ENCODE assay signal across 19 cellular contexts in the genomic region with DNA sequence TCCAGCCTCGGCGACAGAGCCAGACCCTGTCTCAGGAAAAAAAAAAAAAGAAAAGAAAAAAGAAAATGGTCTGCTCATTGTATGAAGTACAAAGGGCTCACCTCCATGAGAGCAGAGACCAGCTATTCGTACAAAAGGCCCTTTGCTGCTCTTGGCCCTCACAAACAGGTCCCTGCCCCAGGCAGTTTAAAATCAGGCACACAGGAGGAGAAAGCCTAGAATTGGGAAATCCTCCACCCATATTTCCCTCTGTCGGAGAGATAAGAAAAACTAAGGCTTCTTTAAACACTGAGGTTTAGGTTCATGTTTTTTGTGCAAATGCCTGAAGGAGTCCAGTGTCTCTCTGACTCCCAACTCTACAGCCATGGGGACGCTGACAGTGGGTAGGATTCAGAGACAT. TPM values are rescaled to one million over a fixed set of nuclear protein-coding genes. Genes with fewer than 3 reads are reported as not detected.
DNase-seq lines count a peak whose midpoint lies in the region; ATAC-seq, FAIRE-seq and TF ChIP-seq lines count a peak whose summit lies in the region.
"Had no signal": no experiment of that assay in that cellular context is flagged by ENCODE, and none has a peak within 500 bp of the region (broad histone marks: within the 10 kb centered on the region; RNA-seq: fewer than 3 reads in every experiment).

No MANE protein-coding gene starts in this region.

- H3K4me3 Mint-ChIP-seq in activated CD8-positive, alpha-beta T cell treated with anti-CD3 and anti-CD28 coated beads for 36 hours: no peak overlapping the region
- H3K4me3 Mint-ChIP-seq: CD4-positive, CD25-positive, alpha-beta regulatory T cell had no signal

- no peak overlapping the region for H3K27ac ChIP-seq in GM12878 (ENCODE audit: control insufficient read depth, insufficient read depth)
- H3K27ac ChIP-seq: SJCRH30 had no signal

- no peaks in the 10 kb centered on the region for H3K9me3 ChIP-seq in GM12878 (replicated peaks; ENCODE audit: control insufficient read depth, insufficient read depth, low read length)
- H3K9me3 ChIP-seq: MG63, SJCRH30 had no signal

- no peak for FAIRE-seq in GM12878 (lab: Jason Lieb, UNC)
- FAIRE-seq: D721Med had no signal

- TF ChIP-seq RAD21 in GM12878 (IDR thresholded peaks at IDR 0.05; ENCODE audit: insufficient read depth, low read depth, low read length): no peak

- H3K4me2 ChIP-seq in GM12878 (ENCODE audit: control insufficient read depth, insufficient read depth): no peak overlapping the region

- WGBS in GM12878 (ENCODE audit: insufficient coverage, insufficient replicate concordance, low lambda C conversion rate, missing lambda C conversion rate): 100% methylated on average over 5 of the region's 5 CpGs

- no peak for TF ChIP-seq POLR2A in GM12878 (IDR thresholded peaks at IDR 0.05; ENCODE audit: low read depth, low read length)

- H3K27ac Mint-ChIP-seq in activated CD8-positive, alpha-beta T cell treated with anti-CD3 and anti-CD28 coated beads for 36 hours: no peak overlapping the region

- TSS peak; percentile 17 for BruUV-seq in GM12878 (replicated peaks; lab: Mats Ljungman, UMichigan)

- H3K36me3 Mint-ChIP-seq in activated CD8-positive, alpha-beta T cell treated with anti-CD3 and anti-CD28 coated beads for 36 hours (ENCODE audit: low read depth): no peaks in the 10 kb centered on the region

- H3K27me3 Mint-ChIP-seq in activated CD8-positive, alpha-beta T cell treated with anti-CD3 and anti-CD28 coated beads for 36 hours: no peaks in the 10 kb centered on the region
- H3K27me3 Mint-ChIP-seq: CD4-positive, CD25-positive, alpha-beta regulatory T cell had no signal

- 0 out of 2 replicates have a peak, but pooled peaks cover 3% of the 10 kb centered on the region for H4K20me1 ChIP-seq in GM12878 (ENCODE audit: control insufficient read depth, insufficient read depth)

- no peaks in the 10 kb centered on the region for H3K27me3 ChIP-seq in GM12878 (replicated peaks in 1 of 2; ENCODE audit: control insufficient read depth in 2 of 2, insufficient read depth in 2 of 2, low read length in 1 of 2)
- H3K27me3 ChIP-seq: MG63, SJCRH30 had no signal

- H3K4me3 ChIP-seq in GM12878: no peak overlapping the region
- H3K4me3 ChIP-seq: MG63, SJCRH30 had no signal

- no peaks in the 10 kb centered on the region for H3K9me3 Mint-ChIP-seq in activated CD8-positive, alpha-beta T cell treated with anti-CD3 and anti-CD28 coated beads for 36 hours
- H3K9me3 Mint-ChIP-seq: CD4-positive, CD25-positive, alpha-beta regulatory T cell had no signal

- TF ChIP-seq EP300 in GM12878 (IDR thresholded peaks at IDR 0.05; ENCODE audit: borderline replicate concordance in 1 of 2, control insufficient read depth in 1 of 2, low read depth in 2 of 2, low read length in 2 of 2): no peak

- intact Hi-C loops in Right ventricle myocardium inferior (cut with DNase I): no loop called here
- intact Hi-C loops in cardiac septum (cut with DNase I): no loop called here
- intact Hi-C loops in GM12878 (cut with micrococcal nuclease; ENCODE audit: unreplicated experiment): no loop called here
- intact Hi-C loops in activated CD8-positive, alpha-beta T cell treated with anti-CD3 and anti-CD28 coated beads for 36 hours (cut with micrococcal nuclease): no loop called here

- H3K36me3 ChIP-seq in GM12878 (ENCODE audit: control insufficient read depth in 2 of 2, insufficient read depth in 2 of 2, low read length in 1 of 2): peaks cover 0 to 5% of the 10 kb centered on the region in 2 experiments; a peak in 2 of 4 replicates

- CTCF ChIA-PET in GM12878 (lab: Yijun Ruan, JAX): interaction anchor here (1.5 kb wide), 1 partner anchor 13 kb away, joined by 4 read pairs; no protein-coding TSS in a partner anchor
- CTCF ChIA-PET in activated CD8-positive, alpha-beta T cell treated with anti-CD3 and anti-CD28 coated beads for 36 hours (lab: Charles Lee): interaction anchor here (1.2 to 1.4 kb wide), 2 partner anchors 24 to 36 kb away, joined by 3 to 4 read pairs; no protein-coding TSS in a partner anchor

- SMC1A ChIA-PET in GM12878 (lab: Charles Lee; ENCODE audit: uncharacterized antibody, unreplicated experiment): interaction anchor here (1.0 to 1.5 kb wide), 3 partner anchors 9 to 65 kb away, joined by 3 read pairs; no protein-coding TSS in a partner anchor

- peaks cover 3% of the 10 kb centered on the region; the same call in 1 of the 2 replicates for H3K79me2 ChIP-seq in GM12878 (ENCODE audit: control insufficient read depth, insufficient read depth, low read length)

- H3K4me1 ChIP-seq in GM12878 (ENCODE audit: control insufficient read depth, insufficient read depth, low read length): peaks cover 12% of the 10 kb centered on the region
- H3K4me1 ChIP-seq: SJCRH30 had no signal

- no peak for TF ChIP-seq CTCF in GM12878 (IDR thresholded peaks at IDR 0.05 in 2 of 3, conservative IDR thresholded peaks at IDR 0.05 in 1 of 3; ENCODE audit: control insufficient read depth in 2 of 3, extremely low read depth in 1 of 3, insufficient read depth in 1 of 3, low read depth in 3 of 3, low read length in 3 of 3)
- no peak for TF ChIP-seq CTCF in activated CD8-positive, alpha-beta T cell treated with anti-CD3 and anti-CD28 coated beads for 36 hours (IDR thresholded peaks at IDR 0.05)

- H2AFZ ChIP-seq in GM12878 (ENCODE audit: control insufficient read depth, low read depth, low read length): no peak overlapping the region

- POLR2A ChIA-PET in GM12878 (lab: Charles Lee): interaction anchor here (0.7 kb wide), 1 partner anchor 18 kb away, joined by 3 read pairs; no protein-coding TSS in a partner anchor
- POLR2A ChIA-PET in activated CD8-positive, alpha-beta T cell treated with anti-CD3 and anti-CD28 coated beads for 36 hours (lab: Charles Lee): interaction anchor here (1.2 to 1.4 kb wide), 2 partner anchors 9 kb away, joined by 3 to 5 read pairs; no protein-coding TSS in a partner anchor

- ATAC-seq in Right ventricle myocardium inferior (peak; percentile 29), GM12878 (no peak), GM18909 (IDR thresholded peaks at IDR 0.05; ENCODE audit: poor library complexity, unreplicated experiment) (no peak)
- no peak for ATAC-seq in activated CD8-positive, alpha-beta T cell treated with anti-CD3 and anti-CD28 coated beads for 36 hours
- ATAC-seq: SK-N-SH treated with all-trans-retinoic acid at 6 μM for 48 hours had no signal

- H3K4me1 Mint-ChIP-seq in activated CD8-positive, alpha-beta T cell treated with anti-CD3 and anti-CD28 coated beads for 36 hours (ENCODE audit: low read depth): peaks cover 18% of the 10 kb centered on the region

- RAD21 ChIA-PET in GM12878 (lab: Charles Lee; ENCODE audit: unreplicated experiment): interaction anchor here (1.0 kb wide), 1 partner anchor 119 kb away, joined by 3 read pairs; no protein-coding TSS in a partner anchor

- no peak for DNase-seq in Right ventricle myocardium inferior (ENCODE audit: missing footprints)
- DNase-seq in cardiac septum (ENCODE audit: low spot score): no peak
- no peak for DNase-seq in GM12878 (ENCODE audit: low read depth, low spot score)
- DNase-seq in islet precursor cell: peak; percentile 71
- DNase-seq in activated CD8-positive, alpha-beta T cell treated with anti-CD3 and anti-CD28 coated beads for 36 hours: no peak
- no peak for DNase-seq in HuH-7 (ENCODE audit: low spot score)
- DNase-seq: 8988T; ACHN; CD4-positive, CD25-positive, alpha-beta regulatory T cell; KBM-7; MG63; NCI-H2029; NCI-H446; NCI-H524 treated with DMSO at 0.1 percent for 48 hours; NCI-H774; SJCRH30 had no signal

- in situ Hi-C loops in GM12878 (cut with MboI): no loop called here

- H3K9ac ChIP-seq in GM12878 (ENCODE audit: control insufficient read depth, insufficient read depth, low read length): no peak overlapping the region

TF ChIP-seq in GM12878, 131 proteins besides CTCF, POLR2A, EP300 and RAD21 (continues in another document):
- TF ChIP-seq LARP7 (IDR thresholded peaks at IDR 0.05): no peak
- TF ChIP-seq NR2C2 (IDR thresholded peaks at IDR 0.05; ENCODE audit: borderline replicate concordance, control insufficient read depth, insufficient read length, low read depth): no peak
- TF ChIP-seq SPI1 (IDR thresholded peaks at IDR 0.05; ENCODE audit: borderline replicate concordance, insufficient read depth, low read depth, low read length): no peak
- TF ChIP-seq ETV6 (conservative IDR thresholded peaks at IDR 0.05 in 1 of 2, IDR thresholded peaks at IDR 0.05 in 1 of 2; ENCODE audit: borderline replicate concordance in 1 of 2, low read depth in 1 of 2): no peak

RNA-seq across cellular contexts. Expression of gene GNA12, which starts 15.1 kb away (rescaled TPM):
- total RNA-seq in Right ventricle myocardium inferior (40.8 TPM), cardiac septum (33.7 TPM), GM12878 (2014; rRNA removed) (8.0 and 8.6 TPM in 2 replicates), GM12878 (2014; rRNA removed; fragmentation: Illumina TruSeq; extraction: Trizol) (15.5 and 16.6 TPM in 2 replicates), GM12878 (2021) (42.1 and 42.8 TPM in 2 replicates)
- total RNA-seq in GM12878 (2013; cell fraction: nucleolus; rRNA removed): 23.6 and 23.7 TPM in 2 replicates
- 8.9 TPM for polyA plus RNA-seq in GM12878 (2011; ENCODE audit: low read depth)
- polyA plus RNA-seq in GM12878 (2011; rRNA removed) (26.8 and 51.8 TPM in 2 replicates), GM12878 (2014; fragmentation: Illumina TruSeq; extraction: Trizol) (13.0 and 31.2 TPM in 2 replicates), GM12878 (2014; fragmentation: Nextera tagmentation; extraction: Ambion mirVana) (1 to 10 TPM; 1.9 to 3.0 TPM), GM12878 (2014; rRNA removed) (34.5 and 34.9 TPM in 2 replicates), GM12878 (2016; fragmentation: Nextera tagmentation; extraction: Ambion mirVana) (1 to 10 TPM; 3.4 to 4.1 TPM)
- 40.7 and 58.1 TPM in 2 replicates for polyA plus RNA-seq in GM12878 (2011; cell fraction: cytosol; rRNA removed)
- polyA plus RNA-seq in GM12878 (2011; cell fraction: nucleus; rRNA removed): 29.2 and 33.1 TPM in 2 replicates
- polyA plus RNA-seq in GM12878 (2012): 15.2 and 16.0 TPM in 2 replicates
- polyA minus RNA-seq in GM12878 (2011; rRNA and poly(A)+ RNA removed): 72.4 and 89.6 TPM in 2 replicates
- 21.6 and 25.6 TPM in 2 replicates for polyA minus RNA-seq in GM12878 (2011; cell fraction: cytosol; rRNA and poly(A)+ RNA removed)
- polyA minus RNA-seq in GM12878 (2011; cell fraction: nucleus; rRNA and poly(A)+ RNA removed): 8.6 and 17.8 TPM in 2 replicates
- 10 to 100 TPM; 21.0 to 21.1 TPM for total RNA-seq in activated CD8-positive, alpha-beta T cell treated with anti-CD3 and anti-CD28 coated beads for 36 hours
